ENCODE assay signal across 8 cellular contexts in the genomic region with DNA sequence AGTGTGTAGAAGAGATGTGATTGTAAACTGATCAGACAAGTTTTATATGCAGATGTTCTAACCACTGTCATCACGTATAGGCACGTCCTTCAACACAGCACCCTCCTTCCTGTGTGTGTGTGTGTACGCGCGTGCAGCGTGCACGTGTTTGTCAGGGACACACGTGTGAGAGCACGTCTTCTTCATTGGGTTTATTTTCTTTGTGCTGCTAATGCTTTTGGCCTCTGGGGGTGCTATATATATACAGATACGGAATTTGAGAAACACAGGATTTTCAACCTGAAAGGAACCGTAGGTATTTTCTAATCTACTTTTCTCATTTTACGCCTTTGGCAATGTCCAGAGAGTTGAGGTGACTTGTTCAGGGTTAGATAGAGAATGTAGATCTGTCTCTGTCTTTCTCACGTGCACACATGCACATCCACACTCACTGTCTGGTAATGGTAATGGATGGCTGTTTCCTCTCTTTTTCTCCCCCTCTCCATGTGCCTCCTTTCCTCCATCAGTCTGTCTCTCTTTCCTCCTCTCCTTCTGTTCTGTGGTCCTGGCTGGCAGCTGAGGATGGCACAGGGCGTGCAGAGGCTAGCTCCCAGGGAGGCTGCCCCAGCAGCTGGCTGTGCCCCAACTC. TPM values are rescaled to one million over a fixed set of nuclear protein-coding genes. Genes with fewer than 3 reads are reported as not detected.
DNase-seq lines count a peak whose midpoint lies in the region; ATAC-seq and TF ChIP-seq lines count a peak whose summit lies in the region.

No MANE protein-coding gene starts in this region.

- no peaks in the 10 kb centered on the region for H3K4me1 ChIP-seq in IMR-90 (ENCODE audit: control insufficient read depth, insufficient read depth, low read length)
- no peaks in the 10 kb centered on the region for H3K4me1 ChIP-seq in adrenal gland (replicated peaks in 1 of 2)
- H3K4me1 ChIP-seq in stomach, result peaks cover 0 to 5% (median 0%) of the 10 kb centered on the region in 4 donors
- no peaks in the 10 kb centered on the region for H3K4me1 ChIP-seq in vagina

- no peak overlapping the region for H2AK9ac ChIP-seq in IMR-90 (replicated peaks; ENCODE audit: low read depth, low read length, poor library complexity)

- no peaks in the 10 kb centered on the region for H3K9me1 ChIP-seq in IMR-90 (ENCODE audit: insufficient read depth, low read length)

- no peak overlapping the region for H4K91ac ChIP-seq in IMR-90 (ENCODE audit: insufficient read depth, low read depth, low read length)

- H4K5ac ChIP-seq in IMR-90 (ENCODE audit: low read depth, low read length), result no peak overlapping the region

- POLR2A ChIA-PET in IMR-90 (lab: Charles Lee; ENCODE audit: unreplicated experiment), result no interaction called here

- no peak overlapping the region for H3K56ac ChIP-seq in IMR-90 (ENCODE audit: extremely low read depth, insufficient read depth, low read length)

- H3K9ac ChIP-seq in IMR-90 (ENCODE audit: low read depth, low read length), result no peak overlapping the region

- TF ChIP-seq RAD21 in IMR-90 (IDR thresholded peaks at IDR 0.05; ENCODE audit: low read length), result no peak

- H3K14ac ChIP-seq in IMR-90 (replicated peaks; ENCODE audit: low read depth, low read length), result no peak overlapping the region

- in situ Hi-C loops in IMR-90 (cut with MboI; ENCODE audit: low sequenced_read_pairs), result no loop called here

- no peak overlapping the region for H3K4ac ChIP-seq in IMR-90 (ENCODE audit: low read depth, low read length)

- no peaks in the 10 kb centered on the region for H4K20me1 ChIP-seq in IMR-90 (ENCODE audit: insufficient read depth, low read length)

- H2BK5ac ChIP-seq in IMR-90 (ENCODE audit: low read depth, low read length, poor library complexity, severe bottlenecking), result no peak overlapping the region

- no peak overlapping the region for H4K8ac ChIP-seq in IMR-90 (ENCODE audit: low read depth in 2 of 2, low read length in 2 of 2)

- intact Hi-C loops in IMR-90 (cut with micrococcal nuclease), result no loop called here
- intact Hi-C loops in adrenal gland (cut with DNase I), result no loop called here
- intact Hi-C loops in stomach (cut with DNase I; ENCODE audit: low total_unique reads), result no loop called here
- intact Hi-C loops in vagina (cut with DNase I), result no loop called here

- no peak for TF ChIP-seq EP300 in stomach (IDR thresholded peaks at IDR 0.05)

- H3K27ac ChIP-seq in IMR-90 (ENCODE audit: insufficient read depth, low read length) (no peak overlapping the region), adrenal gland (no peak overlapping the region), stomach (no peak overlapping the region), vagina (no peak overlapping the region)

- TF ChIP-seq POLR2A in IMR-90 (IDR thresholded peaks at IDR 0.05; ENCODE audit: low read depth, low read length) (no peak), adrenal gland (IDR thresholded peaks at IDR 0.05) (no peak), stomach (IDR thresholded peaks at IDR 0.05) (no peak), vagina (IDR thresholded peaks at IDR 0.05) (no peak)

- CTCF ChIA-PET in IMR-90 (lab: Yijun Ruan, JAX), result no interaction called here

- H3K23ac ChIP-seq in IMR-90 (ENCODE audit: low read depth, low read length), result no peak overlapping the region

- no peak overlapping the region for H2BK15ac ChIP-seq in IMR-90 (ENCODE audit: low read depth, low read length)

- H3K18ac ChIP-seq in IMR-90 (ENCODE audit: low read depth, low read length), result no peak overlapping the region

- ATAC-seq in GM18511 (IDR thresholded peaks at IDR 0.05; ENCODE audit: unreplicated experiment), result peak; percentile 81
- peak; percentile 57 for ATAC-seq in IMR-90 (ENCODE audit: low read depth)

- DNase-seq in AG09309 (ENCODE audit: low read depth), result no peak
- DNase-seq in IMR-90, result peak; percentile 33
- DNase-seq in adrenal gland, result peak in 4 of 7 donors; percentile 20 to 77 (median 37)
- DNase-seq in medulla oblongata (ENCODE audit: extremely low spot score), result peak; percentile 23
- no peak for DNase-seq in stomach
- no peak for DNase-seq in vagina (ENCODE audit: extremely low spot score in 2 of 2)
- DNase-seq in T-helper 9 cell, result no peak

- H2AK5ac ChIP-seq in IMR-90 (ENCODE audit: low read depth, low read length), result no peak overlapping the region

- no peak overlapping the region for H2BK20ac ChIP-seq in IMR-90 (ENCODE audit: low read depth, low read length)

- H2BK120ac ChIP-seq in IMR-90 (ENCODE audit: low read depth, low read length), result no peak overlapping the region

- no peaks in the 10 kb centered on the region for H3K36me3 ChIP-seq in IMR-90 (ENCODE audit: control insufficient read depth, insufficient read depth, low read length)
- H3K36me3 ChIP-seq in adrenal gland (replicated peaks in 1 of 2), result no peaks in the 10 kb centered on the region
- H3K36me3 ChIP-seq in stomach, result no peaks in the 10 kb centered on the region
- H3K36me3 ChIP-seq in vagina, result no peaks in the 10 kb centered on the region

- H3K9me3 ChIP-seq in IMR-90 (ENCODE audit: control insufficient read depth, insufficient read depth, low read length) (no peaks in the 10 kb centered on the region), adrenal gland (replicated peaks in 1 of 3) (no peaks in the 10 kb centered on the region), stomach (no peaks in the 10 kb centered on the region), vagina (no peaks in the 10 kb centered on the region)

- dilution Hi-C loops in IMR-90 (cut with HindIII; ENCODE audit: low sequenced_read_pairs, unreplicated experiment), result no loop called here

- H2AFZ ChIP-seq in IMR-90 (replicated peaks; ENCODE audit: low read length, poor library complexity), result no peak overlapping the region

- no CpG with 5 or more reads among the region's 14 CpGs for WGBS in IMR-90 (ENCODE audit: extremely low coverage in 2 of 2, insufficient read length in 1 of 2), 2 experiments
- WGBS in adrenal gland, 4 donors, result 8 to 11% (median 10%) methylated on average over 14 of the region's 14 CpGs
- WGBS in stomach, 5 donors, result 13 to 16% (median 13%) methylated on average over 14 of the region's 14 CpGs

- H3K4me2 ChIP-seq in IMR-90 (ENCODE audit: low read depth, low read length), result no peak overlapping the region

- TF ChIP-seq CTCF in AG09309 (IDR thresholded peaks at IDR 0.05; ENCODE audit: control insufficient read depth, insufficient read depth, low read depth, low read length, missing control alignments) (peak; percentile 42), IMR-90 (conservative IDR thresholded peaks at IDR 0.05; ENCODE audit: low read depth, low read length) (peak; percentile 43), adrenal gland (IDR thresholded peaks at IDR 0.05) (peak; percentile 25 to 54 (median 36)), stomach (IDR thresholded peaks at IDR 0.05) (no peak), vagina (IDR thresholded peaks at IDR 0.05) (no peak)

- H3K27me3 ChIP-seq in IMR-90 (ENCODE audit: control insufficient read depth, insufficient read depth, low read length) (no peaks in the 10 kb centered on the region), adrenal gland (no peaks in the 10 kb centered on the region), stomach (peaks cover 0 to 47% (median 4%) of the 10 kb centered on the region in 3 donors), vagina (no peaks in the 10 kb centered on the region)

- no TSS peak for BruUV-seq in IMR-90 (replicated peaks; lab: Mats Ljungman, UMichigan)

- H3K4me3 ChIP-seq in AG09309 (ENCODE audit: control insufficient read depth, low read depth, low read length), result no peak overlapping the region
- no peak overlapping the region for H3K4me3 ChIP-seq in IMR-90 (ENCODE audit: insufficient read depth, low read depth, low read length)
- no peak overlapping the region for H3K4me3 ChIP-seq in adrenal gland
- no peak overlapping the region for H3K4me3 ChIP-seq in stomach
- H3K4me3 ChIP-seq in vagina, result no peak overlapping the region

- no peaks in the 10 kb centered on the region for H3K79me1 ChIP-seq in IMR-90 (ENCODE audit: low read depth in 1 of 2, low read length in 2 of 2)

TF ChIP-seq in IMR-90, 13 proteins besides CTCF, POLR2A, EP300 and RAD21:
- TF ChIP-seq BHLHE40 (IDR thresholded peaks at IDR 0.05; ENCODE audit: low read depth, low read length) (peak; percentile 80), USF2 (IDR thresholded peaks at IDR 0.05; ENCODE audit: low read depth, low read length) (0 out of 2 replicates have a peak, but pooled peaks have one; percentile 13), MAZ (IDR thresholded peaks at IDR 0.05; ENCODE audit: borderline replicate concordance, low read depth, low read length) (no peak), MXI1 (IDR thresholded peaks at IDR 0.05; ENCODE audit: borderline replicate concordance, low read depth, low read length) (peak; percentile 32; the same call in 1 of the 2 replicates), RCOR1 (IDR thresholded peaks at IDR 0.05; ENCODE audit: insufficient replicate concordance, low read length) (no peak)

RNA-seq across cellular contexts. Expression of gene CELF4, which starts 13.4 kb away (rescaled TPM):
- not detected in 2 replicates for total RNA-seq in IMR-90 (2012; rRNA removed)
- polyA plus RNA-seq in IMR-90 (2012; rRNA removed), result not detected in 2 replicates
- polyA plus RNA-seq in IMR-90 (2012; cell fraction: cytosol; rRNA removed), result not detected in 2 replicates
- polyA plus RNA-seq in IMR-90 (2012; cell fraction: nucleus; rRNA removed; ENCODE audit: low replicate concordance), result not detected in 2 replicates
- total RNA-seq in adrenal gland, result 10 to 100 TPM in 2 of 8 donors, 1 to 10 TPM in 4, under 1 TPM in 1, not detected in 1; 0.42 to 16.9 (median 1.3) TPM
- polyA plus RNA-seq in adrenal gland, result 10 to 100 TPM in 2 of 3 donors, 1 to 10 TPM in 1; 3.9 to 15.1 (median 10.4) TPM
- 1 to 10 TPM in 3 of 5 donors, not detected in 2; 1.2 to 2.4 (median 1.6) TPM for total RNA-seq in stomach
- polyA plus RNA-seq in stomach, result 1 to 10 TPM in 2 of 3 donors, under 1 TPM in 1; 0.93 to 2.4 (median 2.0) TPM
- total RNA-seq in vagina, result 2.2 TPM

Comparison
In these comparisons a context has a peak if more than half of its experiments do, and no peak if none do; other contexts are left out.
1. DNase-seq: peak in IMR-90 (single experiment), adrenal gland (4 of 7) and medulla oblongata (single experiment); none in AG09309 (single experiment), stomach (single experiment), vagina (0 of 2) and T-helper 9 cell (single experiment).
2. CTCF ChIP-seq: peak in AG09309 (single experiment), IMR-90 (single experiment) and adrenal gland (6 of 6); none in stomach (0 of 7) and vagina (0 of 3).